Comparison of ENCODE assay signal across 1 cellular context in the genomic region with DNA sequence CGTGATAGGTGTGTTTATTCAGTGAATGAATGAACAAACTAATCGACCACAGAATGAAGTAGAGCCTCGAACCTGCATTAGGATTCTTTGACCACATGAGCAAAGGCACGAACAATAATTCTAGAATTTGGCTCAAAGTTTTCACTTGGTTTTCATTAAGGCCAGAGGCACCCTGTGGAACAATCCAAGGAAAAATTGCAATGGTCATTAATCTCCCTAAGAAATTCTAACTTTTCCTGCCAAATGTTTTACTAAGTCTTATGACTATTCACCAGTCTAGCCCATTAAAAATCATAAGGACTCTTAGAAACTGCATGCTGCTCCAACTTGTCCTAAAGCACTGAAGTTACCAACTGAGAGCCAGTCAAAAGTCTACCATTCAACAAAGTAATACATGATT.
TF ChIP-seq lines count a peak whose summit lies in the region.

No MANE protein-coding gene starts in this region.

TF ChIP-seq in GM23338, 12 proteins besides CTCF, POLR2A, EP300 and RAD21 (continued from another document):
- TF ChIP-seq, protein P1, sequence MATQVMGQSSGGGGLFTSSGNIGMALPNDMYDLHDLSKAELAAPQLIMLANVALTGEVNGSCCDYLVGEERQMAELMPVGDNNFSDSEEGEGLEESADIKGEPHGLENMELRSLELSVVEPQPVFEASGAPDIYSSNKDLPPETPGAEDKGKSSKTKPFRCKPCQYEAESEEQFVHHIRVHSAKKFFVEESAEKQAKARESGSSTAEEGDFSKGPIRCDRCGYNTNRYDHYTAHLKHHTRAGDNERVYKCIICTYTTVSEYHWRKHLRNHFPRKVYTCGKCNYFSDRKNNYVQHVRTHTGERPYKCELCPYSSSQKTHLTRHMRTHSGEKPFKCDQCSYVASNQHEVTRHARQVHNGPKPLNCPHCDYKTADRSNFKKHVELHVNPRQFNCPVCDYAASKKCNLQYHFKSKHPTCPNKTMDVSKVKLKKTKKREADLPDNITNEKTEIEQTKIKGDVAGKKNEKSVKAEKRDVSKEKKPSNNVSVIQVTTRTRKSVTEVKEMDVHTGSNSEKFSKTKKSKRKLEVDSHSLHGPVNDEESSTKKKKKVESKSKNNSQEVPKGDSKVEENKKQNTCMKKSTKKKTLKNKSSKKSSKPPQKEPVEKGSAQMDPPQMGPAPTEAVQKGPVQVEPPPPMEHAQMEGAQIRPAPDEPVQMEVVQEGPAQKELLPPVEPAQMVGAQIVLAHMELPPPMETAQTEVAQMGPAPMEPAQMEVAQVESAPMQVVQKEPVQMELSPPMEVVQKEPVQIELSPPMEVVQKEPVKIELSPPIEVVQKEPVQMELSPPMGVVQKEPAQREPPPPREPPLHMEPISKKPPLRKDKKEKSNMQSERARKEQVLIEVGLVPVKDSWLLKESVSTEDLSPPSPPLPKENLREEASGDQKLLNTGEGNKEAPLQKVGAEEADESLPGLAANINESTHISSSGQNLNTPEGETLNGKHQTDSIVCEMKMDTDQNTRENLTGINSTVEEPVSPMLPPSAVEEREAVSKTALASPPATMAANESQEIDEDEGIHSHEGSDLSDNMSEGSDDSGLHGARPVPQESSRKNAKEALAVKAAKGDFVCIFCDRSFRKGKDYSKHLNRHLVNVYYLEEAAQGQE (IDR thresholded peaks at IDR 0.05; ENCODE audit: unreplicated experiment), result no peak
- TF ChIP-seq POLR2AphosphoS5 (IDR thresholded peaks at IDR 0.05; ENCODE audit: low read depth) (no peak), JUNB (IDR thresholded peaks at IDR 0.05; ENCODE audit: unreplicated experiment) (no peak), ZNF331 (CRISPR knock-in tag; IDR thresholded peaks at IDR 0.05; ENCODE audit: low read depth) (no peak), CREB1 (CRISPR knock-in tag; IDR thresholded peaks at IDR 0.05; ENCODE audit: low read depth) (no peak)
- TF ChIP-seq, protein P2, sequence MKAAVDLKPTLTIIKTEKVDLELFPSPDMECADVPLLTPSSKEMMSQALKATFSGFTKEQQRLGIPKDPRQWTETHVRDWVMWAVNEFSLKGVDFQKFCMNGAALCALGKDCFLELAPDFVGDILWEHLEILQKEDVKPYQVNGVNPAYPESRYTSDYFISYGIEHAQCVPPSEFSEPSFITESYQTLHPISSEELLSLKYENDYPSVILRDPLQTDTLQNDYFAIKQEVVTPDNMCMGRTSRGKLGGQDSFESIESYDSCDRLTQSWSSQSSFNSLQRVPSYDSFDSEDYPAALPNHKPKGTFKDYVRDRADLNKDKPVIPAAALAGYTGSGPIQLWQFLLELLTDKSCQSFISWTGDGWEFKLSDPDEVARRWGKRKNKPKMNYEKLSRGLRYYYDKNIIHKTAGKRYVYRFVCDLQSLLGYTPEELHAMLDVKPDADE (IDR thresholded peaks at IDR 0.05), result no peak
- TF ChIP-seq, protein P3, sequence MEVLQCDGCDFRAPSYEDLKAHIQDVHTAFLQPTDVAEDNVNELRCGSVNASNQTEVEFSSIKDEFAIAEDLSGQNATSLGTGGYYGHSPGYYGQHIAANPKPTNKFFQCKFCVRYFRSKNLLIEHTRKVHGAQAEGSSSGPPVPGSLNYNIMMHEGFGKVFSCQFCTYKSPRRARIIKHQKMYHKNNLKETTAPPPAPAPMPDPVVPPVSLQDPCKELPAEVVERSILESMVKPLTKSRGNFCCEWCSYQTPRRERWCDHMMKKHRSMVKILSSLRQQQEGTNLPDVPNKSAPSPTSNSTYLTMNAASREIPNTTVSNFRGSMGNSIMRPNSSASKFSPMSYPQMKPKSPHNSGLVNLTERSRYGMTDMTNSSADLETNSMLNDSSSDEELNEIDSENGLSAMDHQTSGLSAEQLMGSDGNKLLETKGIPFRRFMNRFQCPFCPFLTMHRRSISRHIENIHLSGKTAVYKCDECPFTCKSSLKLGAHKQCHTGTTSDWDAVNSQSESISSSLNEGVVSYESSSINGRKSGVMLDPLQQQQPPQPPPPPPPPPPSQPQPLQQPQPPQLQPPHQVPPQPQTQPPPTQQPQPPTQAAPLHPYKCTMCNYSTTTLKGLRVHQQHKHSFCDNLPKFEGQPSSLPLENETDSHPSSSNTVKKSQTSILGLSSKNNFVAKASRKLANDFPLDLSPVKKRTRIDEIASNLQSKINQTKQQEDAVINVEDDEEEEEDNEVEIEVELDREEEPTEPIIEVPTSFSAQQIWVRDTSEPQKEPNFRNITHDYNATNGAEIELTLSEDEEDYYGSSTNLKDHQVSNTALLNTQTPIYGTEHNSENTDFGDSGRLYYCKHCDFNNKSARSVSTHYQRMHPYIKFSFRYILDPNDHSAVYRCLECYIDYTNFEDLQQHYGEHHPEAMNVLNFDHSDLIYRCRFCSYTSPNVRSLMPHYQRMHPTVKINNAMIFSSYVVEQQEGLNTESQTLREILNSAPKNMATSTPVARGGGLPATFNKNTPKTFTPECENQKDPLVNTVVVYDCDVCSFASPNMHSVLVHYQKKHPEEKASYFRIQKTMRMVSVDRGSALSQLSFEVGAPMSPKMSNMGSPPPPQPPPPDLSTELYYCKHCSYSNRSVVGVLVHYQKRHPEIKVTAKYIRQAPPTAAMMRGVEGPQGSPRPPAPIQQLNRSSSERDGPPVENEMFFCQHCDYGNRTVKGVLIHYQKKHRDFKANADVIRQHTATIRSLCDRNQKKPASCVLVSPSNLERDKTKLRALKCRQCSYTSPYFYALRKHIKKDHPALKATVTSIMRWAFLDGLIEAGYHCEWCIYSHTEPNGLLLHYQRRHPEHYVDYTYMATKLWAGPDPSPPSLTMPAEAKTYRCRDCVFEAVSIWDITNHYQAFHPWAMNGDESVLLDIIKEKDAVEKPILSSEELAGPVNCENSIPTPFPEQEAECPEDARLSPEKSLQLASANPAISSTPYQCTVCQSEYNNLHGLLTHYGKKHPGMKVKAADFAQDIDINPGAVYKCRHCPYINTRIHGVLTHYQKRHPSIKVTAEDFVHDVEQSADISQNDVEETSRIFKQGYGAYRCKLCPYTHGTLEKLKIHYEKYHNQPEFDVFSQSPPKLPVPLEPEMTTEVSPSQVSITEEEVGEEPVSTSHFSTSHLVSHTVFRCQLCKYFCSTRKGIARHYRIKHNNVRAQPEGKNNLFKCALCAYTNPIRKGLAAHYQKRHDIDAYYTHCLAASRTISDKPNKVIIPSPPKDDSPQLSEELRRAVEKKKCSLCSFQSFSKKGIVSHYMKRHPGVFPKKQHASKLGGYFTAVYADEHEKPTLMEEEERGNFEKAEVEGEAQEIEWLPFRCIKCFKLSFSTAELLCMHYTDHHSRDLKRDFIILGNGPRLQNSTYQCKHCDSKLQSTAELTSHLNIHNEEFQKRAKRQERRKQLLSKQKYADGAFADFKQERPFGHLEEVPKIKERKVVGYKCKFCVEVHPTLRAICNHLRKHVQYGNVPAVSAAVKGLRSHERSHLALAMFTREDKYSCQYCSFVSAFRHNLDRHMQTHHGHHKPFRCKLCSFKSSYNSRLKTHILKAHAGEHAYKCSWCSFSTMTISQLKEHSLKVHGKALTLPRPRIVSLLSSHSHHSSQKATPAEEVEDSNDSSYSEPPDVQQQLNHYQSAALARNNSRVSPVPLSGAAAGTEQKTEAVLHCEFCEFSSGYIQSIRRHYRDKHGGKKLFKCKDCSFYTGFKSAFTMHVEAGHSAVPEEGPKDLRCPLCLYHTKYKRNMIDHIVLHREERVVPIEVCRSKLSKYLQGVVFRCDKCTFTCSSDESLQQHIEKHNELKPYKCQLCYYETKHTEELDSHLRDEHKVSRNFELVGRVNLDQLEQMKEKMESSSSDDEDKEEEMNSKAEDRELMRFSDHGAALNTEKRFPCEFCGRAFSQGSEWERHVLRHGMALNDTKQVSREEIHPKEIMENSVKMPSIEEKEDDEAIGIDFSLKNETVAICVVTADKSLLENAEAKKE (CRISPR knock-in tag; IDR thresholded peaks at IDR 0.05), result no peak
